In the genomic region with DNA sequence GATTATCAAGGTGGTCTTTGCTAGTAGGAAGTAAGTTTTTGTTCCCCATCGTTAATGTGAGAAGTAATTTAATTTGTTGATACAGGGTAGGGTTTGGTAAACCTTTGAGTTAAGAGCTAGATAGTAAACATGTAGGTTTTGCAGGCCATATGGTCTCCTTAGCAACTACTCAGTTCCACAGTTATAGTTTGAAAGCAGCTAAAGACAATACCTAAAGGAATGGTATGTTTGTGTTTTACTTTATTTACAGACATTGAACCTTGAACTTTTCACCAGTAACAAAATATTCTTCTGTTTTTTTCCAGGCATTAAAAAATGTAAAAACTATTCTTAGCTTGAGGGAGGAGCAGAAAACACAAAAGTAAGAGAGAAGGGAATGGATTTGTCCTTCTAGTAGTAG, we compare ENCODE assay signal across 1 cellular context.
TF ChIP-seq lines count a peak whose summit lies in the region.

No MANE protein-coding gene starts in this region.

TF ChIP-seq in WTC11, 78 proteins besides CTCF, POLR2A, EP300 and RAD21 (continued from another document):
- TF ChIP-seq, protein P1, sequence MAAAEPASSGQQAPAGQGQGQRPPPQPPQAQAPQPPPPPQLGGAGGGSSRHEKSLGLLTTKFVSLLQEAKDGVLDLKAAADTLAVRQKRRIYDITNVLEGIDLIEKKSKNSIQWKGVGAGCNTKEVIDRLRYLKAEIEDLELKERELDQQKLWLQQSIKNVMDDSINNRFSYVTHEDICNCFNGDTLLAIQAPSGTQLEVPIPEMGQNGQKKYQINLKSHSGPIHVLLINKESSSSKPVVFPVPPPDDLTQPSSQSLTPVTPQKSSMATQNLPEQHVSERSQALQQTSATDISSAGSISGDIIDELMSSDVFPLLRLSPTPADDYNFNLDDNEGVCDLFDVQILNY (CRISPR knock-in tag; IDR thresholded peaks at IDR 0.05): no peak
- no peak for TF ChIP-seq FOXP1 (CRISPR knock-in tag; IDR thresholded peaks at IDR 0.05; ENCODE audit: borderline replicate concordance)
- TF ChIP-seq, protein P2, sequence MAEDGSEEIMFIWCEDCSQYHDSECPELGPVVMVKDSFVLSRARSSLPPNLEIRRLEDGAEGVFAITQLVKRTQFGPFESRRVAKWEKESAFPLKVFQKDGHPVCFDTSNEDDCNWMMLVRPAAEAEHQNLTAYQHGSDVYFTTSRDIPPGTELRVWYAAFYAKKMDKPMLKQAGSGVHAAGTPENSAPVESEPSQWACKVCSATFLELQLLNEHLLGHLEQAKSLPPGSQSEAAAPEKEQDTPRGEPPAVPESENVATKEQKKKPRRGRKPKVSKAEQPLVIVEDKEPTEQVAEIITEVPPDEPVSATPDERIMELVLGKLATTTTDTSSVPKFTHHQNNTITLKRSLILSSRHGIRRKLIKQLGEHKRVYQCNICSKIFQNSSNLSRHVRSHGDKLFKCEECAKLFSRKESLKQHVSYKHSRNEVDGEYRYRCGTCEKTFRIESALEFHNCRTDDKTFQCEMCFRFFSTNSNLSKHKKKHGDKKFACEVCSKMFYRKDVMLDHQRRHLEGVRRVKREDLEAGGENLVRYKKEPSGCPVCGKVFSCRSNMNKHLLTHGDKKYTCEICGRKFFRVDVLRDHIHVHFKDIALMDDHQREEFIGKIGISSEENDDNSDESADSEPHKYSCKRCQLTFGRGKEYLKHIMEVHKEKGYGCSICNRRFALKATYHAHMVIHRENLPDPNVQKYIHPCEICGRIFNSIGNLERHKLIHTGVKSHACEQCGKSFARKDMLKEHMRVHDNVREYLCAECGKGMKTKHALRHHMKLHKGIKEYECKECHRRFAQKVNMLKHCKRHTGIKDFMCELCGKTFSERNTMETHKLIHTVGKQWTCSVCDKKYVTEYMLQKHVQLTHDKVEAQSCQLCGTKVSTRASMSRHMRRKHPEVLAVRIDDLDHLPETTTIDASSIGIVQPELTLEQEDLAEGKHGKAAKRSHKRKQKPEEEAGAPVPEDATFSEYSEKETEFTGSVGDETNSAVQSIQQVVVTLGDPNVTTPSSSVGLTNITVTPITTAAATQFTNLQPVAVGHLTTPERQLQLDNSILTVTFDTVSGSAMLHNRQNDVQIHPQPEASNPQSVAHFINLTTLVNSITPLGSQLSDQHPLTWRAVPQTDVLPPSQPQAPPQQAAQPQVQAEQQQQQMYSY (CRISPR knock-in tag; IDR thresholded peaks at IDR 0.05): no peak
- TF ChIP-seq IRF2 (CRISPR knock-in tag; IDR thresholded peaks at IDR 0.05; ENCODE audit: borderline replicate concordance, low read depth): no peak
- TF ChIP-seq MXD4 (CRISPR knock-in tag; IDR thresholded peaks at IDR 0.05; ENCODE audit: borderline replicate concordance): no peak
- TF ChIP-seq, protein P3, sequence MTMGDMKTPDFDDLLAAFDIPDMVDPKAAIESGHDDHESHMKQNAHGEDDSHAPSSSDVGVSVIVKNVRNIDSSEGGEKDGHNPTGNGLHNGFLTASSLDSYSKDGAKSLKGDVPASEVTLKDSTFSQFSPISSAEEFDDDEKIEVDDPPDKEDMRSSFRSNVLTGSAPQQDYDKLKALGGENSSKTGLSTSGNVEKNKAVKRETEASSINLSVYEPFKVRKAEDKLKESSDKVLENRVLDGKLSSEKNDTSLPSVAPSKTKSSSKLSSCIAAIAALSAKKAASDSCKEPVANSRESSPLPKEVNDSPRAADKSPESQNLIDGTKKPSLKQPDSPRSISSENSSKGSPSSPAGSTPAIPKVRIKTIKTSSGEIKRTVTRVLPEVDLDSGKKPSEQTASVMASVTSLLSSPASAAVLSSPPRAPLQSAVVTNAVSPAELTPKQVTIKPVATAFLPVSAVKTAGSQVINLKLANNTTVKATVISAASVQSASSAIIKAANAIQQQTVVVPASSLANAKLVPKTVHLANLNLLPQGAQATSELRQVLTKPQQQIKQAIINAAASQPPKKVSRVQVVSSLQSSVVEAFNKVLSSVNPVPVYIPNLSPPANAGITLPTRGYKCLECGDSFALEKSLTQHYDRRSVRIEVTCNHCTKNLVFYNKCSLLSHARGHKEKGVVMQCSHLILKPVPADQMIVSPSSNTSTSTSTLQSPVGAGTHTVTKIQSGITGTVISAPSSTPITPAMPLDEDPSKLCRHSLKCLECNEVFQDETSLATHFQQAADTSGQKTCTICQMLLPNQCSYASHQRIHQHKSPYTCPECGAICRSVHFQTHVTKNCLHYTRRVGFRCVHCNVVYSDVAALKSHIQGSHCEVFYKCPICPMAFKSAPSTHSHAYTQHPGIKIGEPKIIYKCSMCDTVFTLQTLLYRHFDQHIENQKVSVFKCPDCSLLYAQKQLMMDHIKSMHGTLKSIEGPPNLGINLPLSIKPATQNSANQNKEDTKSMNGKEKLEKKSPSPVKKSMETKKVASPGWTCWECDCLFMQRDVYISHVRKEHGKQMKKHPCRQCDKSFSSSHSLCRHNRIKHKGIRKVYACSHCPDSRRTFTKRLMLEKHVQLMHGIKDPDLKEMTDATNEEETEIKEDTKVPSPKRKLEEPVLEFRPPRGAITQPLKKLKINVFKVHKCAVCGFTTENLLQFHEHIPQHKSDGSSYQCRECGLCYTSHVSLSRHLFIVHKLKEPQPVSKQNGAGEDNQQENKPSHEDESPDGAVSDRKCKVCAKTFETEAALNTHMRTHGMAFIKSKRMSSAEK (CRISPR knock-in tag; IDR thresholded peaks at IDR 0.05; ENCODE audit: borderline replicate concordance): no peak
- TF ChIP-seq ZNF263 (CRISPR knock-in tag; IDR thresholded peaks at IDR 0.05; ENCODE audit: low read depth): no peak
- no peak for TF ChIP-seq CBFB (CRISPR knock-in tag; IDR thresholded peaks at IDR 0.05; ENCODE audit: low read depth)
- TF ChIP-seq, protein P4, sequence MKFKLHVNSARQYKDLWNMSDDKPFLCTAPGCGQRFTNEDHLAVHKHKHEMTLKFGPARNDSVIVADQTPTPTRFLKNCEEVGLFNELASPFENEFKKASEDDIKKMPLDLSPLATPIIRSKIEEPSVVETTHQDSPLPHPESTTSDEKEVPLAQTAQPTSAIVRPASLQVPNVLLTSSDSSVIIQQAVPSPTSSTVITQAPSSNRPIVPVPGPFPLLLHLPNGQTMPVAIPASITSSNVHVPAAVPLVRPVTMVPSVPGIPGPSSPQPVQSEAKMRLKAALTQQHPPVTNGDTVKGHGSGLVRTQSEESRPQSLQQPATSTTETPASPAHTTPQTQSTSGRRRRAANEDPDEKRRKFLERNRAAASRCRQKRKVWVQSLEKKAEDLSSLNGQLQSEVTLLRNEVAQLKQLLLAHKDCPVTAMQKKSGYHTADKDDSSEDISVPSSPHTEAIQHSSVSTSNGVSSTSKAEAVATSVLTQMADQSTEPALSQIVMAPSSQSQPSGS (CRISPR knock-in tag; IDR thresholded peaks at IDR 0.05; ENCODE audit: borderline replicate concordance, low read depth): no peak
- TF ChIP-seq, protein P5, sequence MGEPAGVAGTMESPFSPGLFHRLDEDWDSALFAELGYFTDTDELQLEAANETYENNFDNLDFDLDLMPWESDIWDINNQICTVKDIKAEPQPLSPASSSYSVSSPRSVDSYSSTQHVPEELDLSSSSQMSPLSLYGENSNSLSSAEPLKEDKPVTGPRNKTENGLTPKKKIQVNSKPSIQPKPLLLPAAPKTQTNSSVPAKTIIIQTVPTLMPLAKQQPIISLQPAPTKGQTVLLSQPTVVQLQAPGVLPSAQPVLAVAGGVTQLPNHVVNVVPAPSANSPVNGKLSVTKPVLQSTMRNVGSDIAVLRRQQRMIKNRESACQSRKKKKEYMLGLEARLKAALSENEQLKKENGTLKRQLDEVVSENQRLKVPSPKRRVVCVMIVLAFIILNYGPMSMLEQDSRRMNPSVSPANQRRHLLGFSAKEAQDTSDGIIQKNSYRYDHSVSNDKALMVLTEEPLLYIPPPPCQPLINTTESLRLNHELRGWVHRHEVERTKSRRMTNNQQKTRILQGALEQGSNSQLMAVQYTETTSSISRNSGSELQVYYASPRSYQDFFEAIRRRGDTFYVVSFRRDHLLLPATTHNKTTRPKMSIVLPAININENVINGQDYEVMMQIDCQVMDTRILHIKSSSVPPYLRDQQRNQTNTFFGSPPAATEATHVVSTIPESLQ (CRISPR knock-in tag; IDR thresholded peaks at IDR 0.05): no peak
- TF ChIP-seq, protein P6, sequence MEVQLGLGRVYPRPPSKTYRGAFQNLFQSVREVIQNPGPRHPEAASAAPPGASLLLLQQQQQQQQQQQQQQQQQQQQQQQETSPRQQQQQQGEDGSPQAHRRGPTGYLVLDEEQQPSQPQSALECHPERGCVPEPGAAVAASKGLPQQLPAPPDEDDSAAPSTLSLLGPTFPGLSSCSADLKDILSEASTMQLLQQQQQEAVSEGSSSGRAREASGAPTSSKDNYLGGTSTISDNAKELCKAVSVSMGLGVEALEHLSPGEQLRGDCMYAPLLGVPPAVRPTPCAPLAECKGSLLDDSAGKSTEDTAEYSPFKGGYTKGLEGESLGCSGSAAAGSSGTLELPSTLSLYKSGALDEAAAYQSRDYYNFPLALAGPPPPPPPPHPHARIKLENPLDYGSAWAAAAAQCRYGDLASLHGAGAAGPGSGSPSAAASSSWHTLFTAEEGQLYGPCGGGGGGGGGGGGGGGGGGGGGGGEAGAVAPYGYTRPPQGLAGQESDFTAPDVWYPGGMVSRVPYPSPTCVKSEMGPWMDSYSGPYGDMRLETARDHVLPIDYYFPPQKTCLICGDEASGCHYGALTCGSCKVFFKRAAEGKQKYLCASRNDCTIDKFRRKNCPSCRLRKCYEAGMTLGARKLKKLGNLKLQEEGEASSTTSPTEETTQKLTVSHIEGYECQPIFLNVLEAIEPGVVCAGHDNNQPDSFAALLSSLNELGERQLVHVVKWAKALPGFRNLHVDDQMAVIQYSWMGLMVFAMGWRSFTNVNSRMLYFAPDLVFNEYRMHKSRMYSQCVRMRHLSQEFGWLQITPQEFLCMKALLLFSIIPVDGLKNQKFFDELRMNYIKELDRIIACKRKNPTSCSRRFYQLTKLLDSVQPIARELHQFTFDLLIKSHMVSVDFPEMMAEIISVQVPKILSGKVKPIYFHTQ (CRISPR knock-in tag; IDR thresholded peaks at IDR 0.05): no peak
- no peak for TF ChIP-seq GRHL2 (CRISPR knock-in tag; IDR thresholded peaks at IDR 0.05; ENCODE audit: insufficient replicate concordance, severe bottlenecking)
